In genomic region chr22:45576273-45576625, GRCh38 we compare ENCODE assay signal across 18 cellular contexts.
DNase-seq lines count a peak whose midpoint lies in the region; ATAC-seq and TF ChIP-seq lines count a peak whose summit lies in the region.
"Had no signal": no experiment of that assay in that cellular context is flagged by ENCODE, and none has a peak within 500 bp of the region (broad histone marks: within the 10 kb centered on the region; RNA-seq: fewer than 3 reads in every experiment).

No MANE protein-coding gene starts in this region.

- no peaks in the 10 kb centered on the region for H3K9me3 Mint-ChIP-seq in MCF 10A (ENCODE audit: unreplicated experiment)
- H3K9me3 Mint-ChIP-seq: CD4-positive, alpha-beta T cell had no signal

- no peak for TF ChIP-seq CTCF in MCF 10A (IDR thresholded peaks at IDR 0.05; ENCODE audit: unreplicated experiment)
- TF ChIP-seq CTCF in mammary epithelial cell (conservative IDR thresholded peaks at IDR 0.05 in 1 of 2, IDR thresholded peaks at IDR 0.05 in 1 of 2; ENCODE audit: extremely low read depth in 1 of 2, insufficient read depth in 1 of 2, low read depth in 1 of 2, low read length in 2 of 2) = no peak
- no peak for TF ChIP-seq CTCF in left lung (IDR thresholded peaks at IDR 0.05)
- TF ChIP-seq CTCF in BE2C (IDR thresholded peaks at IDR 0.05; ENCODE audit: low read depth, low read length) = no peak

- H3K4me1 Mint-ChIP-seq in MCF 10A (ENCODE audit: insufficient read depth, unreplicated experiment) = no peaks in the 10 kb centered on the region
- H3K4me1 Mint-ChIP-seq: H9 had no signal

- H3K27ac ChIP-seq in mammary epithelial cell (ENCODE audit: insufficient read depth, low read depth, low read length) (no peak overlapping the region), left lung (no peak overlapping the region)
- H3K27ac ChIP-seq: 22Rv1, C4-2B had no signal

- H3K36me3 Mint-ChIP-seq in MCF 10A (ENCODE audit: insufficient read depth, unreplicated experiment) = no peaks in the 10 kb centered on the region

- dilution Hi-C loops in mammary epithelial cell (cut with HindIII; ENCODE audit: low sequenced_read_pairs) = no loop called here

- peaks cover 8% of the 10 kb centered on the region for H3K4me1 ChIP-seq in mammary epithelial cell (ENCODE audit: insufficient read depth, low read length)
- H3K4me1 ChIP-seq in left lung = no peaks in the 10 kb centered on the region
- peaks cover 9% of the 10 kb centered on the region for H3K4me1 ChIP-seq in BE2C

- ATAC-seq in GM21381 (IDR thresholded peaks at IDR 0.05; ENCODE audit: unreplicated experiment) (no peak), left lung (no peak)
- ATAC-seq: HepG2 had no signal

- no peaks in the 10 kb centered on the region for H4K20me1 ChIP-seq in mammary epithelial cell (ENCODE audit: insufficient read depth, low read length)

- intact Hi-C loops in MCF 10A (cut with micrococcal nuclease) = loop anchor here (10.0 kb wide), 1 partner anchor 139 kb away; no protein-coding TSS in a partner anchor
- intact Hi-C loops in mammary epithelial cell (cut with micrococcal nuclease) = no loop called here
- intact Hi-C loops in left lung (cut with DNase I) = loop anchor here in 1 of 2 donors (10.0 kb wide), 1 partner anchor 289 kb away; no protein-coding TSS in a partner anchor

- no peak overlapping the region for H3K4me3 ChIP-seq in mammary epithelial cell (replicated peaks in 1 of 3; ENCODE audit: insufficient read depth in 1 of 3, low read depth in 2 of 3, low read length in 3 of 3)
- H3K4me3 ChIP-seq in H7 (ENCODE audit: insufficient read depth, low read depth, low read length) = no peak overlapping the region
- H3K4me3 ChIP-seq in left lung = no peak overlapping the region
- H3K4me3 ChIP-seq in BE2C (ENCODE audit: low read depth, low read length) = no peak overlapping the region

- WGBS in mammary epithelial cell (ENCODE audit: low coverage, missing lambda C conversion rate) = 96% methylated on average over 7 of the region's 8 CpGs

- in situ Hi-C loops in mammary epithelial cell (cut with MboI; ENCODE audit: low sequenced_read_pairs in 2 of 2) = no loop called here

- POLR2A ChIA-PET in MCF 10A (lab: Yijun Ruan, JAX) = no interaction called here

- H3K4me3 Mint-ChIP-seq in MCF 10A (ENCODE audit: unreplicated experiment) = no peak overlapping the region
- H3K4me3 Mint-ChIP-seq: CD4-positive, alpha-beta T cell; H9; IgD-negative memory B cell had no signal

- H3K36me3 ChIP-seq in mammary epithelial cell (ENCODE audit: insufficient read depth, low read length) (no peaks in the 10 kb centered on the region), H7 (replicated peaks; ENCODE audit: control insufficient read depth, insufficient read depth, low read length) (no peaks in the 10 kb centered on the region), left lung (no peaks in the 10 kb centered on the region), BE2C (no peaks in the 10 kb centered on the region)

- H3K27ac Mint-ChIP-seq in MCF 10A (ENCODE audit: low read depth, unreplicated experiment) = peak overlapping the region; percentile 13
- H3K27ac Mint-ChIP-seq: CD4-positive, alpha-beta T cell; H9; IgD-negative memory B cell had no signal

- H3K9ac ChIP-seq in mammary epithelial cell (ENCODE audit: insufficient read depth, low read length) = no peak overlapping the region

- H3K9me3 ChIP-seq in mammary epithelial cell (replicated peaks; ENCODE audit: insufficient read depth, low read length) (no peaks in the 10 kb centered on the region), left lung (peaks cover 0 to 6% of the 10 kb centered on the region in 2 donors), BE2C (no peaks in the 10 kb centered on the region)

- H2AFZ ChIP-seq in mammary epithelial cell (ENCODE audit: low read depth, low read length) = no peak overlapping the region

- H3K4me2 ChIP-seq in mammary epithelial cell (ENCODE audit: insufficient read depth, low read depth, low read length) = no peak overlapping the region

- no peaks in the 10 kb centered on the region for H3K79me2 ChIP-seq in mammary epithelial cell (ENCODE audit: insufficient read depth, low read length)

- H3K27me3 ChIP-seq in mammary epithelial cell (ENCODE audit: insufficient read depth, low read length) = no peaks in the 10 kb centered on the region
- no peaks in the 10 kb centered on the region for H3K27me3 ChIP-seq in H7 (ENCODE audit: control insufficient read depth, insufficient read depth, low read length)
- H3K27me3 ChIP-seq in left lung = peaks cover 0 to 41% of the 10 kb centered on the region in 2 donors
- H3K27me3 ChIP-seq in BE2C = no peaks in the 10 kb centered on the region

- DNase-seq in MCF 10A (ENCODE audit: unreplicated experiment) (no peak), mammary epithelial cell (no peak), H7 (peak; percentile 13), myocyte (ENCODE audit: low read depth) (peak; percentile 31), left lung (no peak), BE2C (no peak)
- DNase-seq: Caco-2; CD4-positive, alpha-beta T cell; DMS153; DMS79; GDM1; GOT3; H9 had no signal

- H3K27me3 Mint-ChIP-seq in MCF 10A (ENCODE audit: insufficient read depth, unreplicated experiment) = no peaks in the 10 kb centered on the region

- CTCF ChIA-PET in MCF 10A (lab: Yijun Ruan, JAX) = interaction anchor here (2.5 kb wide), 1 partner anchor 68 kb away, joined by 19 read pairs; no protein-coding TSS in a partner anchor
- CTCF ChIA-PET in mammary epithelial cell (lab: Charles Lee; ENCODE audit: low non-redundant PET) = interaction anchor here (0.7 kb wide), 1 partner anchor 425 kb away, joined by 5 read pairs; no protein-coding TSS in a partner anchor

- BruUV-seq in MCF 10A (replicated peaks; lab: Mats Ljungman, UMichigan) = no TSS peak
- no TSS peak for BruUV-seq in mammary epithelial cell (replicated peaks; lab: Mats Ljungman, UMichigan)

Comparison
In these comparisons a context has a peak if more than half of its experiments do, and no peak if none do; other contexts are left out.
1. DNase-seq: peak in H7 (single experiment) and myocyte (single experiment); none in MCF 10A (single experiment), mammary epithelial cell (single experiment), left lung (0 of 2) and BE2C (single experiment).